In genomic region chr19:6476155-6476895, GRCh38 we compare ENCODE assay signal across 8 cellular contexts. TPM values are rescaled to one million over a fixed set of nuclear protein-coding genes. Genes with fewer than 3 reads are reported as not detected.
DNase-seq lines count a peak whose midpoint lies in the region; ATAC-seq, FAIRE-seq and TF ChIP-seq lines count a peak whose summit lies in the region.

No MANE protein-coding gene starts in this region.

- BruUV-seq in PC-9 (replicated peaks; lab: Mats Ljungman, UMichigan), result no TSS peak

- H3K36me3 ChIP-seq in PC-9 (ENCODE audit: low read depth), result no peaks in the 10 kb centered on the region
- no peaks in the 10 kb centered on the region for H3K36me3 ChIP-seq in gastroesophageal sphincter
- no peaks in the 10 kb centered on the region for H3K36me3 ChIP-seq in aorta (ENCODE audit: control insufficient read depth in 1 of 2, insufficient read depth in 2 of 2, low read length in 1 of 2)

- intact Hi-C loops in PC-9 (cut with micrococcal nuclease; ENCODE audit: unreplicated experiment), result no loop called here
- intact Hi-C loops in aorta (cut with DNase I), result no loop called here

- H3F3A ChIP-seq in PC-9 (ENCODE audit: insufficient read depth, low read depth), result no peaks in the 10 kb centered on the region; the same call in 1 of the 2 replicates

- H3K4me1 ChIP-seq in PC-9 (replicated peaks; ENCODE audit: insufficient read depth), result peaks cover 9% of the 10 kb centered on the region; the same call in 1 of the 2 replicates
- peaks cover 0 to 20% (median 8%) of the 10 kb centered on the region in 3 donors for H3K4me1 ChIP-seq in gastroesophageal sphincter
- H3K4me1 ChIP-seq in aorta (ENCODE audit: control insufficient read depth in 1 of 2, insufficient read depth in 2 of 2, low read length in 2 of 2), result no peaks in the 10 kb centered on the region

- CTCF ChIA-PET in PC-9 (lab: Charles Lee), result no interaction called here

- no peak overlapping the region for H2AFZ ChIP-seq in PC-9

- FAIRE-seq in GM12891 (lab: Jason Lieb, UNC), result peak; percentile 91

- H3K9me3 ChIP-seq in PC-9 (ENCODE audit: insufficient read depth, low read depth) (no peaks in the 10 kb centered on the region), gastroesophageal sphincter (no peaks in the 10 kb centered on the region), aorta (ENCODE audit: control insufficient read depth, low read length) (no peaks in the 10 kb centered on the region)

- ATAC-seq in gastroesophageal sphincter (peak; percentile 52), aorta (ENCODE audit: low FRiP score) (no peak), HG03460 (IDR thresholded peaks at IDR 0.05; ENCODE audit: unreplicated experiment) (no peak), GM21381 (IDR thresholded peaks at IDR 0.05; ENCODE audit: unreplicated experiment) (no peak)

- peak; percentile 78 for DNase-seq in GM12891 (ENCODE audit: insufficient read length, low spot score)
- peak in 1 of 2 experiments; percentile 29 for DNase-seq in PC-9
- peak; percentile 87 for DNase-seq in activated effector memory CD4-positive, alpha-beta T cell treated with anti-CD3 and anti-CD28 coated beads, Interleukin-2, amount 50 U/mL, for 16 hours
- peak in 49 of 56 donors; percentile 14 to 86 (median 57) for DNase-seq in nucleus accumbens (lab: John Stamatoyannopoulos, UW)
- peak; percentile 63 to 81 for DNase-seq in aorta

- peak overlapping the region; percentile 73 for H3K4me2 ChIP-seq in PC-9

- 13% methylated on average over 10 of the region's 33 CpGs; no CpG with 5 or more reads in 1 of the 2 donors for WGBS in gastroesophageal sphincter (ENCODE audit: low coverage in 1 of 2), 2 donors
- 1 to 6% methylated on average over 26 to 33 of the region's 33 CpGs for WGBS in aorta, 2 donors

- H3K9me2 ChIP-seq in PC-9 (ENCODE audit: insufficient read depth), result no peaks in the 10 kb centered on the region

- H4K20me1 ChIP-seq in PC-9 (ENCODE audit: insufficient read depth), result no peaks in the 10 kb centered on the region

- no peak overlapping the region for H3K27ac ChIP-seq in PC-9
- H3K27ac ChIP-seq in gastroesophageal sphincter, result no peak overlapping the region
- no peak overlapping the region for H3K27ac ChIP-seq in aorta (ENCODE audit: low read depth in 1 of 2, low read length in 2 of 2)

- no peak for TF ChIP-seq EP300 in gastroesophageal sphincter (IDR thresholded peaks at IDR 0.05)

- H3K4me3 ChIP-seq in PC-9 (peak overlapping the region; percentile 14; the same call in 1 of the 2 replicates), gastroesophageal sphincter (peak overlapping the region in 1 of 2 donors; percentile 28), aorta (ENCODE audit: low read length in 2 of 2) (no peak overlapping the region)

- H3K27me3 ChIP-seq in PC-9 (ENCODE audit: insufficient read depth, low read depth), result no peaks in the 10 kb centered on the region
- peaks cover 80% of the 10 kb centered on the region for H3K27me3 ChIP-seq in gastroesophageal sphincter
- peaks cover 0 to 1% of the 10 kb centered on the region in 2 donors for H3K27me3 ChIP-seq in aorta (ENCODE audit: control insufficient read depth in 1 of 2, insufficient read depth in 2 of 2, low read length in 1 of 2)

- TF ChIP-seq POLR2A in GM12891 (IDR thresholded peaks at IDR 0.05; ENCODE audit: low read depth, low read length) (no peak), gastroesophageal sphincter (IDR thresholded peaks at IDR 0.05) (no peak)

- no peak for TF ChIP-seq CTCF in PC-9 (conservative IDR thresholded peaks at IDR 0.05)
- no peak for TF ChIP-seq CTCF in gastroesophageal sphincter (IDR thresholded peaks at IDR 0.05)

- POLR2A ChIA-PET in PC-9 (lab: Charles Lee; ENCODE audit: unreplicated experiment), result interaction anchor here (0.5 to 0.7 kb wide), 2 partner anchors 51 to 254 kb away, joined by 3 read pairs; partner anchors contain the start of gene KHSRP

- H3K79me2 ChIP-seq in PC-9 (ENCODE audit: low read depth), result no peaks in the 10 kb centered on the region

TF ChIP-seq in GM12891, 5 proteins besides CTCF, POLR2A, EP300 and RAD21:
- no peak for TF ChIP-seq SPI1 (IDR thresholded peaks at IDR 0.05; ENCODE audit: low read depth, low read length)
- no peak for TF ChIP-seq PAX5 (IDR thresholded peaks at IDR 0.05; ENCODE audit: insufficient read depth, low read length, severe bottlenecking)
- no peak for TF ChIP-seq TAF1 (IDR thresholded peaks at IDR 0.05; ENCODE audit: low read depth, low read length)
- TF ChIP-seq POU2F2 (IDR thresholded peaks at IDR 0.05; ENCODE audit: low read depth, low read length), result no peak
- TF ChIP-seq POLR2AphosphoS5 (IDR thresholded peaks at IDR 0.05; ENCODE audit: low read depth, low read length), result no peak
TF ChIP-seq in GM12891: peak in this region for 0.

RNA-seq across cellular contexts. Expression of gene DENND1C, which starts 5.3 kb away (rescaled TPM):
- polyA plus RNA-seq in GM12891 (2012; ENCODE audit: low read depth, missing spikeins), result 44.4 TPM
- not detected in 2 replicates for total RNA-seq in PC-9 (2021)
- 1 to 10 TPM in 3 of 4 donors, under 1 TPM in 1; 0.57 to 6.1 (median 1.5) TPM for total RNA-seq in gastroesophageal sphincter
- 1 to 10 TPM; 3.9 to 7.6 TPM for total RNA-seq in aorta
- 1 to 10 TPM in 1 of 2 donors, under 1 TPM in 1; 0.20 to 1.9 TPM for polyA plus RNA-seq in aorta

RNA-seq across cellular contexts. Expression of gene CRB3, which starts 12.3 kb away (rescaled TPM):
- 0.86 TPM for polyA plus RNA-seq in GM12891 (2012; ENCODE audit: low read depth, missing spikeins)
- total RNA-seq in PC-9 (2021) (36.4 and 40.6 TPM in 2 replicates), gastroesophageal sphincter (1 to 10 TPM in 2 of 4 donors, under 1 TPM in 1, not detected in 1; 0.85 to 6.2 (median 1.6) TPM), aorta (not detected)
- 10 to 100 TPM in 1 of 2 donors, under 1 TPM in 1; 0.38 to 13.9 TPM for polyA plus RNA-seq in aorta

RNA-seq across cellular contexts. Expression of gene SLC25A23, which starts 16.7 kb away (rescaled TPM):
- polyA plus RNA-seq in GM12891 (2012; ENCODE audit: low read depth, missing spikeins), result 34.7 TPM
- total RNA-seq in PC-9 (2021), result 57.5 and 59.5 TPM in 2 replicates
- 100 to 1,000 TPM; 111 to 328 (median 240) TPM for total RNA-seq in gastroesophageal sphincter
- 10 to 100 TPM; 52.8 to 59.0 TPM for total RNA-seq in aorta
- polyA plus RNA-seq in aorta, result 10 to 100 TPM; 37.9 to 48.1 TPM

RNA-seq across cellular contexts. Expression of gene TUBB4A, which starts 25.8 kb away (rescaled TPM):
- polyA plus RNA-seq in GM12891 (2012; ENCODE audit: low read depth, missing spikeins), result 8.6 TPM
- not detected in 2 replicates for total RNA-seq in PC-9 (2021)
- 1 to 10 TPM; 1.2 to 3.2 (median 2.2) TPM for total RNA-seq in gastroesophageal sphincter
- total RNA-seq in aorta, result under 1 TPM; 0.68 to 0.90 TPM
- polyA plus RNA-seq in aorta, result not detected

RNA-seq across cellular contexts. Expression of gene SLC25A41, which starts 42.8 kb away (rescaled TPM):
- 0.36 TPM for polyA plus RNA-seq in GM12891 (2012; ENCODE audit: low read depth, missing spikeins)
- total RNA-seq in PC-9 (2021), result not detected in 2 replicates
- 1 to 10 TPM in 1 of 4 donors, under 1 TPM in 1, not detected in 2; 0.27 to 1.3 TPM for total RNA-seq in gastroesophageal sphincter
- total RNA-seq in aorta, result under 1 TPM in 1 of 2 donors, not detected in 1; 0.23 TPM
- polyA plus RNA-seq in aorta, result 1 to 10 TPM in 1 of 2 donors, not detected in 1; 1.8 TPM
